ENCODE assay signal across 10 cellular contexts in genomic region chr3:167066977-167067843, GRCh38.
DNase-seq lines count a peak whose midpoint lies in the region; ATAC-seq and TF ChIP-seq lines count a peak whose summit lies in the region.
"Had no signal": no experiment of that assay in that cellular context is flagged by ENCODE, and none has a peak within 500 bp of the region (broad histone marks: within the 10 kb centered on the region; RNA-seq: fewer than 3 reads in every experiment).

No MANE protein-coding gene starts in this region.

- H3K27ac Mint-ChIP-seq in CD4-positive, alpha-beta T cell: no peak overlapping the region

- no peaks in the 10 kb centered on the region for H3K9me2 ChIP-seq in MM.1S (replicated peaks; ENCODE audit: insufficient read depth, low read length)

- H3K27me3 Mint-ChIP-seq in CD4-positive, alpha-beta T cell: no peaks in the 10 kb centered on the region

- peak overlapping the region; percentile 40 for H3K4me3 ChIP-seq in MM.1S (ENCODE audit: low read length)

- peaks cover 26% of the 10 kb centered on the region for H3K4me1 ChIP-seq in MM.1S (ENCODE audit: low read length)

- no peaks in the 10 kb centered on the region for H3K79me2 ChIP-seq in MM.1S (ENCODE audit: low read length)

- H2AFZ ChIP-seq in MM.1S (ENCODE audit: low read length): peak overlapping the region; percentile 64

- no peaks in the 10 kb centered on the region for H3K9me3 ChIP-seq in MM.1S (replicated peaks; ENCODE audit: insufficient read depth, low read length)
- no peaks in the 10 kb centered on the region for H3K9me3 ChIP-seq in CD4-positive, alpha-beta T cell (ENCODE audit: control insufficient read depth, low read length)

- ATAC-seq in HG02973 (IDR thresholded peaks at IDR 0.05; ENCODE audit: unreplicated experiment): no peak
- ATAC-seq in CD4-positive, alpha-beta T cell (ENCODE audit: poor library complexity): no peak

- no peak overlapping the region for H3K4me3 Mint-ChIP-seq in CD4-positive, alpha-beta T cell

- DNase-seq in Caki2 (ENCODE audit: low read depth): peak; percentile 57
- peak; percentile 93 for DNase-seq in MM.1S
- DNase-seq in NCI-H524 treated with DMSO at 0.1 percent for 48 hours (lab: John Stamatoyannopoulos, UW): peak; percentile 93
- peak; percentile 34 for DNase-seq in kidney glomerular epithelial cell (lab: John Stamatoyannopoulos, UW)
- no peak for DNase-seq in HPDE6-E6E7 (ENCODE audit: extremely low spot score)
- no peak for DNase-seq in T-helper 9 cell
- DNase-seq in CD4-positive, alpha-beta T cell: no peak
- DNase-seq: hypothalamus, WERI-Rb-1 had no signal

- no peaks in the 10 kb centered on the region for H3K27me3 ChIP-seq in MM.1S (replicated peaks; ENCODE audit: insufficient read depth, low read length)
- H3K27me3 ChIP-seq in CD4-positive, alpha-beta T cell (ENCODE audit: control insufficient read depth, insufficient read depth, low read length): no peaks in the 10 kb centered on the region

- no peaks in the 10 kb centered on the region for H3K4me1 Mint-ChIP-seq in CD4-positive, alpha-beta T cell (ENCODE audit: low read depth)

- no peaks in the 10 kb centered on the region for H3K9me3 Mint-ChIP-seq in CD4-positive, alpha-beta T cell

- in situ Hi-C loops in Caki2 (cut with HindIII; ENCODE audit: low pct_unique_long_range_greater_than_20kb, low sequenced_read_pairs): no loop called here

- H3F3A ChIP-seq in MM.1S (ENCODE audit: insufficient read depth, low read length): peaks cover 21% of the 10 kb centered on the region

- TF ChIP-seq CTCF in MM.1S (IDR thresholded peaks at IDR 0.05; ENCODE audit: low read length): no peak
- no peak for TF ChIP-seq CTCF in CD4-positive, alpha-beta T cell (IDR thresholded peaks at IDR 0.05)

- H3K4me2 ChIP-seq in MM.1S (ENCODE audit: low read depth, low read length): peak overlapping the region; percentile 73

- CTCF ChIA-PET in CD4-positive, alpha-beta T cell (lab: Charles Lee): no interaction called here

- H3K36me3 ChIP-seq in MM.1S (replicated peaks; ENCODE audit: insufficient read depth, low read length): no peaks in the 10 kb centered on the region
- H3K36me3 ChIP-seq: WERI-Rb-1 had no signal

- intact Hi-C loops in CD4-positive, alpha-beta T cell (cut with DNase I, micrococcal nuclease): no loop called here

- no peaks in the 10 kb centered on the region for H4K20me1 ChIP-seq in MM.1S (ENCODE audit: insufficient read depth, low read length)

- POLR2A ChIA-PET in CD4-positive, alpha-beta T cell (lab: Charles Lee): no interaction called here

- H3K27ac ChIP-seq in MM.1S (ENCODE audit: low read length): peak overlapping the region; percentile 78
- H3K27ac ChIP-seq in CD4-positive, alpha-beta T cell (ENCODE audit: low read depth, low read length): no peak overlapping the region
- H3K27ac ChIP-seq: WERI-Rb-1 had no signal

- H3K9ac ChIP-seq in MM.1S (ENCODE audit: low read length): peak overlapping the region; percentile 30

- H3K36me3 Mint-ChIP-seq in CD4-positive, alpha-beta T cell (ENCODE audit: low read depth): no peaks in the 10 kb centered on the region

Comparison
In these comparisons a context has a peak if more than half of its experiments do, and no peak if none do; other contexts are left out.
1. DNase-seq: peak in Caki2 (single experiment), MM.1S (single experiment), NCI-H524 treated with DMSO at 0.1 percent for 48 hours (single experiment) and kidney glomerular epithelial cell (single experiment); none in HPDE6-E6E7 (single experiment), T-helper 9 cell (single experiment) and CD4-positive, alpha-beta T cell (0 of 10).